28 cellular contexts compared by ENCODE assay signal in the genomic region with DNA sequence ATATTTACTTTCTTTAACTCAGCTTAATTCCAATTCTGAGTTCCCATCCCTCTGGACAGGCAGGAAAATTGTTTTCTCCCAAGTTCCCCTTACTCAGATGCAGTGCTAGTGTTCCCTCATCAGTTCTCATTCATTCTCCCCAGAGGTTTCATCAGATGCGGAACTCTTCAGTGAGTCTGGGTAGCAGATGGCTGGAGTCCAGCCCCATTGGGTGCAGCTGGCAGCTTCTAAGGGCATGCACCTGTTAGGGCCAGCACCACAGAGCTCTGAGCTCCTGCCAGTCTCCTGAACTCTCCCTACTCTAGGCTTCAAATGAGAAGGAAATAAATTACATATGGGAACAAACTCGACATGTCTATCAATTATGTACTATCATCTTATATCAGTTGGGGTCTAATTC.
"Had no signal": no experiment of that assay in that cellular context is flagged by ENCODE, and none has a peak within 500 bp of the region (broad histone marks: within the 10 kb centered on the region; RNA-seq: fewer than 3 reads in every experiment).

No MANE protein-coding gene starts in this region.

- H3K27ac Mint-ChIP-seq: activated B cell treated with CpG ODN at 0.5 μM for 24 hours; activated CD8-positive, alpha-beta T cell treated with anti-CD3 and anti-CD28 coated beads for 36 hours; activated T-helper 17 cell treated with anti-CD3 and anti-CD28 coated beads, Interleukin-2, amount 50 U/mL, for 72 hours; immature natural killer cell; naive B cell; T-helper 2 cell treated with Interferon-gamma antibody and Interleukin-4, amounts not matched to agents 5 μg/mL and 100 μg/mL, for 36 hours had no signal

- H3K4me1 ChIP-seq: gastrocnemius medialis, right atrium auricular region, suprapubic skin, tibial artery had no signal

- H3K9me3 ChIP-seq: gastrocnemius medialis had no signal

- H3K27ac ChIP-seq: brain microvascular endothelial cell, coronary artery, dorsolateral prefrontal cortex, gastrocnemius medialis, right atrium auricular region, suprapubic skin, tibial artery had no signal

- H3K4me1 Mint-ChIP-seq: activated B cell treated with CpG ODN at 0.5 μM for 24 hours; activated T-helper 17 cell treated with anti-CD3 and anti-CD28 coated beads, Interleukin-2, amount 50 U/mL, for 72 hours; immature natural killer cell; naive B cell had no signal

- DNase-seq: activated B cell treated with CpG ODN at 0.5 μM for 24 hours; activated CD4-positive, alpha-beta T cell treated with anti-CD3 and anti-CD28 coated beads, Interleukin-2, amount 50 U/mL, for 1 hour; activated CD8-positive, alpha-beta T cell treated with anti-CD3 and anti-CD28 coated beads for 36 hours; activated gamma-delta T cell treated with Interleukin-2 at 50 U/mL for 16 hours; activated naive CD4-positive, alpha-beta T cell treated with anti-CD3 and anti-CD28 coated beads, Interleukin-2, amount 50 U/mL, for 16 hours; activated T-cell treated with anti-CD3 and anti-CD28 coated beads, Interleukin-2, amount 50 U/mL, for 4 hours; amniotic stem cell; brain microvascular endothelial cell; dorsolateral prefrontal cortex; effector memory CD4-positive, alpha-beta T cell; erythroblast; gastrocnemius medialis; head of caudate nucleus; hypothalamus; immature natural killer cell; kidney; left colon; mammary epithelial cell; naive B cell; stimulated activated CD4-positive, alpha-beta T cell treated with anti-CD3 and anti-CD28 coated beads, Interleukin-15, amount 100 ng/mL, for 24 hours; stimulated activated CD4-positive, alpha-beta T cell treated with anti-CD3 and anti-CD28 coated beads, Interleukin-2, amount 100 ng/mL, for 24 hours; stimulated activated naive CD4-positive, alpha-beta T cell; tibial artery had no signal

- H3K4me3 ChIP-seq: coronary artery, dorsolateral prefrontal cortex, gastrocnemius medialis, right atrium auricular region, suprapubic skin, tibial artery had no signal

- H3K36me3 ChIP-seq: brain microvascular endothelial cell, suprapubic skin had no signal

- H3K4me3 Mint-ChIP-seq: activated B cell treated with CpG ODN at 0.5 μM for 24 hours; activated CD8-positive, alpha-beta T cell treated with anti-CD3 and anti-CD28 coated beads for 36 hours; activated T-cell treated with anti-CD3 and anti-CD28 coated beads, Interleukin-2, amount 50 U/mL, for 4 hours; activated T-helper 17 cell treated with anti-CD3 and anti-CD28 coated beads, Interleukin-2, amount 50 U/mL, for 72 hours; immature natural killer cell; naive B cell; T-helper 2 cell treated with Interferon-gamma antibody and Interleukin-4, amounts not matched to agents 5 μg/mL and 100 μg/mL, for 36 hours had no signal

- ATAC-seq: activated CD8-positive, alpha-beta T cell treated with anti-CD3 and anti-CD28 coated beads for 36 hours; activated T-cell treated with anti-CD3 and anti-CD28 coated beads, Interleukin-2, amount 50 U/mL, for 4 hours; activated T-helper 17 cell treated with anti-CD3 and anti-CD28 coated beads, Interleukin-2, amount 50 U/mL, for 72 hours; gastrocnemius medialis; left colon had no signal

- H3K27me3 ChIP-seq: brain microvascular endothelial cell, dorsolateral prefrontal cortex, gastrocnemius medialis, right atrium auricular region, suprapubic skin, tibial artery had no signal

- H3K27me3 Mint-ChIP-seq: activated CD8-positive, alpha-beta T cell treated with anti-CD3 and anti-CD28 coated beads for 36 hours; activated T-helper 17 cell treated with anti-CD3 and anti-CD28 coated beads, Interleukin-2, amount 50 U/mL, for 72 hours had no signal
